8 cellular contexts compared by ENCODE assay signal in genomic region chr12:103840399-103840880, GRCh38. TPM values are rescaled to one million over a fixed set of nuclear protein-coding genes. Genes with fewer than 3 reads are reported as not detected.
A peak's percentile ranks its signal among the peaks of the same experiment; 100 is the strongest.
DNase-seq lines count a peak whose midpoint lies in the region; ATAC-seq and TF ChIP-seq lines count a peak whose summit lies in the region.

No MANE protein-coding gene starts in this region.

- no peaks in the 10 kb centered on the region for H3K4me1 ChIP-seq in urinary bladder (ENCODE audit: insufficient read depth)

- TF ChIP-seq CTCF in AG09309 (IDR thresholded peaks at IDR 0.05; ENCODE audit: control insufficient read depth, insufficient read depth, low read depth, low read length, missing control alignments) (no peak), endothelial cell (IDR thresholded peaks at IDR 0.05; ENCODE audit: unreplicated experiment) (no peak), natural killer cell (IDR thresholded peaks at IDR 0.05) (no peak)

- H3K4me3 Mint-ChIP-seq in endothelial cell (ENCODE audit: unreplicated experiment) (peak overlapping the region; percentile 80), natural killer cell (peak overlapping the region; percentile 93)

- peak overlapping the region; percentile 48 for H3K27ac ChIP-seq in urinary bladder (ENCODE audit: low read depth)

- under 1% methylated on average over 29 of the region's 29 CpGs for WGBS in urinary bladder

- no peak for DNase-seq in AG09309 (ENCODE audit: low read depth)
- DNase-seq in T1000 (lab: John Stamatoyannopoulos, UW): peak; percentile 33
- DNase-seq in endothelial cell (ENCODE audit: low spot score): peak; percentile 15
- no peak for DNase-seq in natural killer cell
- DNase-seq in NCI-H345 (lab: John Stamatoyannopoulos, UW): no peak

- H3K36me3 ChIP-seq in urinary bladder (ENCODE audit: insufficient read depth): no peaks in the 10 kb centered on the region

- H3K9me3 Mint-ChIP-seq in endothelial cell (ENCODE audit: unreplicated experiment) (no peaks in the 10 kb centered on the region), natural killer cell (no peaks in the 10 kb centered on the region)

- intact Hi-C loops in natural killer cell (cut with micrococcal nuclease): loop anchor here (5.0 kb wide), 1 partner anchor 117 kb away; a partner anchor contains a TSS

- H3K4me3 ChIP-seq in AG09309 (ENCODE audit: control insufficient read depth, low read depth, low read length) (peak overlapping the region; percentile 92), urinary bladder (ENCODE audit: low read depth, low read length) (peak overlapping the region; percentile 86)

- peaks cover 7% of the 10 kb centered on the region for H3K27me3 Mint-ChIP-seq in endothelial cell (ENCODE audit: unreplicated experiment)
- peaks cover 0 to 16% of the 10 kb centered on the region in 2 donors for H3K27me3 Mint-ChIP-seq in natural killer cell (ENCODE audit: low read depth in 2 of 2)

- H3K36me3 Mint-ChIP-seq in endothelial cell (ENCODE audit: low read depth, unreplicated experiment) (no peaks in the 10 kb centered on the region), natural killer cell (no peaks in the 10 kb centered on the region)

- no peak overlapping the region for H3K27ac Mint-ChIP-seq in endothelial cell (ENCODE audit: unreplicated experiment)
- peak overlapping the region in 1 of 2 donors; percentile 79 for H3K27ac Mint-ChIP-seq in natural killer cell

- H3K4me1 Mint-ChIP-seq in endothelial cell (ENCODE audit: unreplicated experiment) (peaks cover 3% of the 10 kb centered on the region), natural killer cell (peaks cover 15 to 18% of the 10 kb centered on the region in 2 donors)

- peak; percentile 18 for ATAC-seq in GM18873 (IDR thresholded peaks at IDR 0.05; ENCODE audit: low FRiP score, unreplicated experiment)
- peak; percentile 9 for ATAC-seq in HG03108 (IDR thresholded peaks at IDR 0.05; ENCODE audit: unreplicated experiment)
- ATAC-seq in natural killer cell: no peak

RNA-seq across cellular contexts. Expression of gene NT5DC3, which starts 0.6 kb away (rescaled TPM):
- total RNA-seq in endothelial cell (ENCODE audit: unreplicated experiment) (1.3 TPM), natural killer cell (1 to 10 TPM; 1.1 to 2.1 (median 1.4) TPM), urinary bladder (13.1 TPM)
- 21.4 TPM for polyA plus RNA-seq in urinary bladder

Comparison
In these comparisons a context has a peak if more than half of its experiments do, and no peak if none do; other contexts are left out.
1. DNase-seq: peak in T1000 (single experiment) and endothelial cell (single experiment); none in AG09309 (single experiment), natural killer cell (single experiment) and NCI-H345 (single experiment).
2. ATAC-seq: peak in GM18873 (single experiment) and HG03108 (single experiment); none in natural killer cell (0 of 3).